Comparison of ENCODE assay signal across 1 cellular context in the genomic region with DNA sequence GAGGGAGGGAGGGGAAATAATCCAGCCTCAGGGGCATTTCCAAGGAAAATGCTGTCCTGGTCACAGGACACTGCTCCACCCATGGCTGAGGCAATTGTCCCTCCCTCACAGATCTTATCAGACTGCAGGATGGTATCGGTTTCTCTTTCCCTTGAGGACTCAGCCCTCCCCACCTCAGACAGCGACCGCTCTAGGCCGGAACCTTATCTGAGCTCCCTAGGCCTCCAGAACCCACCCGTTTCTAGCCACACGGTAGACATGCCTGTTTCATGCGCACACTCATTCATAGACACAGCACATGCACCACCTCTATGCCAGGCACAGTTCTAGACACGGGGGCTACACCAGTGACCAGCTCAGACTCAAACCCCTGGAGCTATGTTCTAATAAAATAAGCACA.
A peak's percentile ranks its signal among the peaks of the same experiment; 100 is the strongest.
TF ChIP-seq lines count a peak whose summit lies in the region.

No MANE protein-coding gene starts in this region.

TF ChIP-seq in HEK293, 187 proteins besides CTCF, POLR2A, EP300 and RAD21 (continued from another document):
- TF ChIP-seq, protein P1, sequence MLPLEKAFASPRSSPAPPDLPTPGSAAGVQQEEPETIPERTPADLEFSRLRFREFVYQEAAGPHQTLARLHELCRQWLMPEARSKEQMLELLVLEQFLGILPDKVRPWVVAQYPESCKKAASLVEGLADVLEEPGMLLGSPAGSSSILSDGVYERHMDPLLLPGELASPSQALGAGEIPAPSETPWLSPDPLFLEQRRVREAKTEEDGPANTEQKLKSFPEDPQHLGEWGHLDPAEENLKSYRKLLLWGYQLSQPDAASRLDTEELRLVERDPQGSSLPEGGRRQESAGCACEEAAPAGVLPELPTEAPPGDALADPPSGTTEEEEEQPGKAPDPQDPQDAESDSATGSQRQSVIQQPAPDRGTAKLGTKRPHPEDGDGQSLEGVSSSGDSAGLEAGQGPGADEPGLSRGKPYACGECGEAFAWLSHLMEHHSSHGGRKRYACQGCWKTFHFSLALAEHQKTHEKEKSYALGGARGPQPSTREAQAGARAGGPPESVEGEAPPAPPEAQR (tag by site-specific recombination; IDR thresholded peaks at IDR 0.05) = no peak
- TF ChIP-seq KLF1 (tag by site-specific recombination; IDR thresholded peaks at IDR 0.05) (peak; percentile 92), ZNF664 (tag by site-specific recombination; IDR thresholded peaks at IDR 0.05) (no peak), ZNF112 (tag by site-specific recombination; IDR thresholded peaks at IDR 0.05) (no peak), ZNF202 (tag by site-specific recombination; IDR thresholded peaks at IDR 0.05; ENCODE audit: borderline replicate concordance) (no peak), ZNF239 (tag by site-specific recombination; IDR thresholded peaks at IDR 0.05) (no peak), ZNF670 (tag by site-specific recombination; IDR thresholded peaks at IDR 0.05; ENCODE audit: low read depth) (no peak), SP3 (tag by site-specific recombination; IDR thresholded peaks at IDR 0.05) (0 out of 2 replicates have a peak, but pooled peaks have one; percentile 20), ZBTB48 (tag by site-specific recombination; IDR thresholded peaks at IDR 0.05) (no peak), ZNF350 (tag by site-specific recombination; IDR thresholded peaks at IDR 0.05) (no peak), ZSCAN23 (tag by site-specific recombination; IDR thresholded peaks at IDR 0.05) (no peak), ZNF133 (tag by site-specific recombination; IDR thresholded peaks at IDR 0.05) (no peak), WT1 (tag by site-specific recombination; IDR thresholded peaks at IDR 0.05) (0 out of 2 replicates have a peak, but pooled peaks have one; percentile 46), HOXC10 (CRISPR knock-in tag; IDR thresholded peaks at IDR 0.05) (no peak), ZNF473 (tag by site-specific recombination; IDR thresholded peaks at IDR 0.05) (no peak), KLF7 (tag by site-specific recombination; IDR thresholded peaks at IDR 0.05; ENCODE audit: borderline replicate concordance) (no peak), SP7 (tag by site-specific recombination; IDR thresholded peaks at IDR 0.05) (peak; percentile 41; the same call in 1 of the 2 replicates), BCL11A (tag by site-specific recombination; IDR thresholded peaks at IDR 0.05; ENCODE audit: low read depth) (no peak)
- TF ChIP-seq, protein P2, sequence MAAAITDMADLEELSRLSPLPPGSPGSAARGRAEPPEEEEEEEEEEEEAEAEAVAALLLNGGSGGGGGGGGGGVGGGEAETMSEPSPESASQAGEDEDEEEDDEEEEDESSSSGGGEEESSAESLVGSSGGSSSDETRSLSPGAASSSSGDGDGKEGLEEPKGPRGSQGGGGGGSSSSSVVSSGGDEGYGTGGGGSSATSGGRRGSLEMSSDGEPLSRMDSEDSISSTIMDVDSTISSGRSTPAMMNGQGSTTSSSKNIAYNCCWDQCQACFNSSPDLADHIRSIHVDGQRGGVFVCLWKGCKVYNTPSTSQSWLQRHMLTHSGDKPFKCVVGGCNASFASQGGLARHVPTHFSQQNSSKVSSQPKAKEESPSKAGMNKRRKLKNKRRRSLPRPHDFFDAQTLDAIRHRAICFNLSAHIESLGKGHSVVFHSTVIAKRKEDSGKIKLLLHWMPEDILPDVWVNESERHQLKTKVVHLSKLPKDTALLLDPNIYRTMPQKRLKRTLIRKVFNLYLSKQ (tag by site-specific recombination; IDR thresholded peaks at IDR 0.05; ENCODE audit: borderline replicate concordance) = no peak
- TF ChIP-seq, protein P3, sequence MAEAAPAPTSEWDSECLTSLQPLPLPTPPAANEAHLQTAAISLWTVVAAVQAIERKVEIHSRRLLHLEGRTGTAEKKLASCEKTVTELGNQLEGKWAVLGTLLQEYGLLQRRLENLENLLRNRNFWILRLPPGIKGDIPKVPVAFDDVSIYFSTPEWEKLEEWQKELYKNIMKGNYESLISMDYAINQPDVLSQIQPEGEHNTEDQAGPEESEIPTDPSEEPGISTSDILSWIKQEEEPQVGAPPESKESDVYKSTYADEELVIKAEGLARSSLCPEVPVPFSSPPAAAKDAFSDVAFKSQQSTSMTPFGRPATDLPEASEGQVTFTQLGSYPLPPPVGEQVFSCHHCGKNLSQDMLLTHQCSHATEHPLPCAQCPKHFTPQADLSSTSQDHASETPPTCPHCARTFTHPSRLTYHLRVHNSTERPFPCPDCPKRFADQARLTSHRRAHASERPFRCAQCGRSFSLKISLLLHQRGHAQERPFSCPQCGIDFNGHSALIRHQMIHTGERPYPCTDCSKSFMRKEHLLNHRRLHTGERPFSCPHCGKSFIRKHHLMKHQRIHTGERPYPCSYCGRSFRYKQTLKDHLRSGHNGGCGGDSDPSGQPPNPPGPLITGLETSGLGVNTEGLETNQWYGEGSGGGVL (tag by site-specific recombination; IDR thresholded peaks at IDR 0.05) = peak; percentile 64
- TF ChIP-seq, protein P4, sequence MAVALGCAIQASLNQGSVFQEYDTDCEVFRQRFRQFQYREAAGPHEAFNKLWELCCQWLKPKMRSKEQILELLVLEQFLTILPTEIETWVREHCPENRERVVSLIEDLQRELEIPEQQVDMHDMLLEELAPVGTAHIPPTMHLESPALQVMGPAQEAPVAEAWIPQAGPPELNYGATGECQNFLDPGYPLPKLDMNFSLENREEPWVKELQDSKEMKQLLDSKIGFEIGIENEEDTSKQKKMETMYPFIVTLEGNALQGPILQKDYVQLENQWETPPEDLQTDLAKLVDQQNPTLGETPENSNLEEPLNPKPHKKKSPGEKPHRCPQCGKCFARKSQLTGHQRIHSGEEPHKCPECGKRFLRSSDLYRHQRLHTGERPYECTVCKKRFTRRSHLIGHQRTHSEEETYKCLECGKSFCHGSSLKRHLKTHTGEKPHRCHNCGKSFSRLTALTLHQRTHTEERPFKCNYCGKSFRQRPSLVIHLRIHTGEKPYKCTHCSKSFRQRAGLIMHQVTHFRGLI (tag by site-specific recombination; IDR thresholded peaks at IDR 0.05) = no peak
- TF ChIP-seq, protein P5, sequence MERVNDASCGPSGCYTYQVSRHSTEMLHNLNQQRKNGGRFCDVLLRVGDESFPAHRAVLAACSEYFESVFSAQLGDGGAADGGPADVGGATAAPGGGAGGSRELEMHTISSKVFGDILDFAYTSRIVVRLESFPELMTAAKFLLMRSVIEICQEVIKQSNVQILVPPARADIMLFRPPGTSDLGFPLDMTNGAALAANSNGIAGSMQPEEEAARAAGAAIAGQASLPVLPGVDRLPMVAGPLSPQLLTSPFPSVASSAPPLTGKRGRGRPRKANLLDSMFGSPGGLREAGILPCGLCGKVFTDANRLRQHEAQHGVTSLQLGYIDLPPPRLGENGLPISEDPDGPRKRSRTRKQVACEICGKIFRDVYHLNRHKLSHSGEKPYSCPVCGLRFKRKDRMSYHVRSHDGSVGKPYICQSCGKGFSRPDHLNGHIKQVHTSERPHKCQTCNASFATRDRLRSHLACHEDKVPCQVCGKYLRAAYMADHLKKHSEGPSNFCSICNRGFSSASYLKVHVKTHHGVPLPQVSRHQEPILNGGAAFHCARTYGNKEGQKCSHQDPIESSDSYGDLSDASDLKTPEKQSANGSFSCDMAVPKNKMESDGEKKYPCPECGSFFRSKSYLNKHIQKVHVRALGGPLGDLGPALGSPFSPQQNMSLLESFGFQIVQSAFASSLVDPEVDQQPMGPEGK (tag by site-specific recombination; IDR thresholded peaks at IDR 0.05) = peak; percentile 41; the same call in 1 of the 2 replicates
- TF ChIP-seq, protein P6, sequence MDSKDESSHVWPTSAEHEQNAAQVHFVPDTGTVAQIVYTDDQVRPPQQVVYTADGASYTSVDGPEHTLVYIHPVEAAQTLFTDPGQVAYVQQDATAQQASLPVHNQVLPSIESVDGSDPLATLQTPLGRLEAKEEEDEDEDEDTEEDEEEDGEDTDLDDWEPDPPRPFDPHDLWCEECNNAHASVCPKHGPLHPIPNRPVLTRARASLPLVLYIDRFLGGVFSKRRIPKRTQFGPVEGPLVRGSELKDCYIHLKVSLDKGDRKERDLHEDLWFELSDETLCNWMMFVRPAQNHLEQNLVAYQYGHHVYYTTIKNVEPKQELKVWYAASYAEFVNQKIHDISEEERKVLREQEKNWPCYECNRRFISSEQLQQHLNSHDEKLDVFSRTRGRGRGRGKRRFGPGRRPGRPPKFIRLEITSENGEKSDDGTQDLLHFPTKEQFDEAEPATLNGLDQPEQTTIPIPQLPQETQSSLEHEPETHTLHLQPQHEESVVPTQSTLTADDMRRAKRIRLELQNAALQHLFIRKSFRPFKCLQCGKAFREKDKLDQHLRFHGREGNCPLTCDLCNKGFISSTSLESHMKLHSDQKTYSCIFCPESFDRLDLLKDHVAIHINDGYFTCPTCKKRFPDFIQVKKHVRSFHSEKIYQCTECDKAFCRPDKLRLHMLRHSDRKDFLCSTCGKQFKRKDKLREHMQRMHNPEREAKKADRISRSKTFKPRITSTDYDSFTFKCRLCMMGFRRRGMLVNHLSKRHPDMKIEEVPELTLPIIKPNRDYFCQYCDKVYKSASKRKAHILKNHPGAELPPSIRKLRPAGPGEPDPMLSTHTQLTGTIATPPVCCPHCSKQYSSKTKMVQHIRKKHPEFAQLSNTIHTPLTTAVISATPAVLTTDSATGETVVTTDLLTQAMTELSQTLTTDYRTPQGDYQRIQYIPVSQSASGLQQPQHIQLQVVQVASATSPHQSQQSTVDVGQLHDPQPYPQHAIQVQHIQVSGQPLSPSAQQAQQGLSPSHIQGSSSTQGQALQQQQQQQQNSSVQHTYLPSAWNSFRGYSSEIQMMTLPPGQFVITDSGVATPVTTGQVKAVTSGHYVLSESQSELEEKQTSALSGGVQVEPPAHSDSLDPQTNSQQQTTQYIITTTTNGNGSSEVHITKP (tag by site-specific recombination; IDR thresholded peaks at IDR 0.05) = 0 out of 2 replicates have a peak, but pooled peaks have one; percentile 27
- TF ChIP-seq, protein P7, sequence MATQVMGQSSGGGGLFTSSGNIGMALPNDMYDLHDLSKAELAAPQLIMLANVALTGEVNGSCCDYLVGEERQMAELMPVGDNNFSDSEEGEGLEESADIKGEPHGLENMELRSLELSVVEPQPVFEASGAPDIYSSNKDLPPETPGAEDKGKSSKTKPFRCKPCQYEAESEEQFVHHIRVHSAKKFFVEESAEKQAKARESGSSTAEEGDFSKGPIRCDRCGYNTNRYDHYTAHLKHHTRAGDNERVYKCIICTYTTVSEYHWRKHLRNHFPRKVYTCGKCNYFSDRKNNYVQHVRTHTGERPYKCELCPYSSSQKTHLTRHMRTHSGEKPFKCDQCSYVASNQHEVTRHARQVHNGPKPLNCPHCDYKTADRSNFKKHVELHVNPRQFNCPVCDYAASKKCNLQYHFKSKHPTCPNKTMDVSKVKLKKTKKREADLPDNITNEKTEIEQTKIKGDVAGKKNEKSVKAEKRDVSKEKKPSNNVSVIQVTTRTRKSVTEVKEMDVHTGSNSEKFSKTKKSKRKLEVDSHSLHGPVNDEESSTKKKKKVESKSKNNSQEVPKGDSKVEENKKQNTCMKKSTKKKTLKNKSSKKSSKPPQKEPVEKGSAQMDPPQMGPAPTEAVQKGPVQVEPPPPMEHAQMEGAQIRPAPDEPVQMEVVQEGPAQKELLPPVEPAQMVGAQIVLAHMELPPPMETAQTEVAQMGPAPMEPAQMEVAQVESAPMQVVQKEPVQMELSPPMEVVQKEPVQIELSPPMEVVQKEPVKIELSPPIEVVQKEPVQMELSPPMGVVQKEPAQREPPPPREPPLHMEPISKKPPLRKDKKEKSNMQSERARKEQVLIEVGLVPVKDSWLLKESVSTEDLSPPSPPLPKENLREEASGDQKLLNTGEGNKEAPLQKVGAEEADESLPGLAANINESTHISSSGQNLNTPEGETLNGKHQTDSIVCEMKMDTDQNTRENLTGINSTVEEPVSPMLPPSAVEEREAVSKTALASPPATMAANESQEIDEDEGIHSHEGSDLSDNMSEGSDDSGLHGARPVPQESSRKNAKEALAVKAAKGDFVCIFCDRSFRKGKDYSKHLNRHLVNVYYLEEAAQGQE (tag by site-specific recombination; IDR thresholded peaks at IDR 0.05) = peak; percentile 79
- TF ChIP-seq, protein P8, sequence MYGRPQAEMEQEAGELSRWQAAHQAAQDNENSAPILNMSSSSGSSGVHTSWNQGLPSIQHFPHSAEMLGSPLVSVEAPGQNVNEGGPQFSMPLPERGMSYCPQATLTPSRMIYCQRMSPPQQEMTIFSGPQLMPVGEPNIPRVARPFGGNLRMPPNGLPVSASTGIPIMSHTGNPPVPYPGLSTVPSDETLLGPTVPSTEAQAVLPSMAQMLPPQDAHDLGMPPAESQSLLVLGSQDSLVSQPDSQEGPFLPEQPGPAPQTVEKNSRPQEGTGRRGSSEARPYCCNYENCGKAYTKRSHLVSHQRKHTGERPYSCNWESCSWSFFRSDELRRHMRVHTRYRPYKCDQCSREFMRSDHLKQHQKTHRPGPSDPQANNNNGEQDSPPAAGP (tag by site-specific recombination; IDR thresholded peaks at IDR 0.05) = peak; percentile 90
- TF ChIP-seq, protein P9, sequence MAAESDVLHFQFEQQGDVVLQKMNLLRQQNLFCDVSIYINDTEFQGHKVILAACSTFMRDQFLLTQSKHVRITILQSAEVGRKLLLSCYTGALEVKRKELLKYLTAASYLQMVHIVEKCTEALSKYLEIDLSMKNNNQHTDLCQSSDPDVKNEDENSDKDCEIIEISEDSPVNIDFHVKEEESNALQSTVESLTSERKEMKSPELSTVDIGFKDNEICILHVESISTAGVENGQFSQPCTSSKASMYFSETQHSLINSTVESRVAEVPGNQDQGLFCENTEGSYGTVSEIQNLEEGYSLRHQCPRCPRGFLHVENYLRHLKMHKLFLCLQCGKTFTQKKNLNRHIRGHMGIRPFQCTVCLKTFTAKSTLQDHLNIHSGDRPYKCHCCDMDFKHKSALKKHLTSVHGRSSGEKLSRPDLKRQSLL (tag by site-specific recombination; IDR thresholded peaks at IDR 0.05) = 0 out of 2 replicates have a peak, but pooled peaks have one; percentile 23
